8 cellular contexts compared by ENCODE assay signal in genomic region chr7:20331231-20331880, GRCh38. TPM values are rescaled to one million over a fixed set of nuclear protein-coding genes. Genes with fewer than 3 reads are reported as not detected.
DNase-seq lines count a peak whose midpoint lies in the region; ATAC-seq and TF ChIP-seq lines count a peak whose summit lies in the region.

No MANE protein-coding gene starts in this region.

- DNase-seq in ELR (ENCODE audit: low read depth) (peak; percentile 32), HL-60 (ENCODE audit: low read depth in 1 of 2, low spot score in 1 of 2) (peak in 1 of 2 experiments; percentile 19), epithelial cell of esophagus (ENCODE audit: low read depth) (peak; percentile 45), mucosa of descending colon (peak in 2 of 3 donors; percentile 66 to 75), NCI-H2107 treated with DMSO at 0.1 percent for 48 hours (lab: John Stamatoyannopoulos, UW; ENCODE audit: unreplicated experiment) (no peak)

- no peaks in the 10 kb centered on the region for H3K36me3 ChIP-seq in mucosa of descending colon (ENCODE audit: low read depth)
- H3K36me3 ChIP-seq in thymus (ENCODE audit: control insufficient read depth, insufficient read depth): no peaks in the 10 kb centered on the region

- H3K4me3 ChIP-seq in HL-60 (replicated peaks; ENCODE audit: insufficient read depth, low read length): peak overlapping the region; percentile 42
- peak overlapping the region; percentile 90 for H3K4me3 ChIP-seq in epithelial cell of esophagus (ENCODE audit: low read length)
- peak overlapping the region; percentile 44 for H3K4me3 ChIP-seq in mucosa of descending colon
- H3K4me3 ChIP-seq in thymus (ENCODE audit: low read length): peak overlapping the region; percentile 53

- H3K9me3 ChIP-seq in mucosa of descending colon (no peaks in the 10 kb centered on the region), thymus (ENCODE audit: control insufficient read depth) (no peaks in the 10 kb centered on the region)

- H3K4me1 ChIP-seq in mucosa of descending colon (ENCODE audit: low read depth) (no peaks in the 10 kb centered on the region), thymus (ENCODE audit: control insufficient read depth, insufficient read depth, low read length) (peaks cover 11% of the 10 kb centered on the region)

- WGBS in thymus: under 1% methylated on average over 60 of the region's 60 CpGs

- intact Hi-C loops in mucosa of descending colon (cut with DNase I, micrococcal nuclease): no loop called here

- H3K27me3 ChIP-seq in HL-60 (ENCODE audit: insufficient read depth, poor library complexity, severe bottlenecking): peaks cover 29% of the 10 kb centered on the region
- peaks cover 9% of the 10 kb centered on the region for H3K27me3 ChIP-seq in thymus (ENCODE audit: control insufficient read depth, insufficient read depth)

- H3K27ac ChIP-seq in HL-60 (replicated peaks) (no peak overlapping the region), VCaP (peak overlapping the region; percentile 91), thymus (ENCODE audit: low read depth) (no peak overlapping the region)

- peak; percentile 16 for ATAC-seq in GM21367 (IDR thresholded peaks at IDR 0.05; ENCODE audit: unreplicated experiment)
- peak; percentile 43 for ATAC-seq in mucosa of descending colon

- TF ChIP-seq CTCF in HL-60 (IDR thresholded peaks at IDR 0.05; ENCODE audit: insufficient read depth, low read length): no peak
- no peak for TF ChIP-seq CTCF in VCaP (conservative IDR thresholded peaks at IDR 0.05)
- no peak for TF ChIP-seq CTCF in epithelial cell of esophagus (IDR thresholded peaks at IDR 0.05; ENCODE audit: insufficient read depth, low read depth, low read length, missing control alignments)
- no peak for TF ChIP-seq CTCF in mucosa of descending colon (IDR thresholded peaks at IDR 0.05)

RNA-seq across cellular contexts. Expression of gene ITGB8, which starts 0.7 kb away (rescaled TPM):
- total RNA-seq in mucosa of descending colon: 10 to 100 TPM in 2 of 3 donors, 1 to 10 TPM in 1; 9.3 to 11.6 (median 10.8) TPM
- polyA plus RNA-seq in thymus: 2.6 TPM
